Comparison of ENCODE assay signal across 1 cellular context in the genomic region with DNA sequence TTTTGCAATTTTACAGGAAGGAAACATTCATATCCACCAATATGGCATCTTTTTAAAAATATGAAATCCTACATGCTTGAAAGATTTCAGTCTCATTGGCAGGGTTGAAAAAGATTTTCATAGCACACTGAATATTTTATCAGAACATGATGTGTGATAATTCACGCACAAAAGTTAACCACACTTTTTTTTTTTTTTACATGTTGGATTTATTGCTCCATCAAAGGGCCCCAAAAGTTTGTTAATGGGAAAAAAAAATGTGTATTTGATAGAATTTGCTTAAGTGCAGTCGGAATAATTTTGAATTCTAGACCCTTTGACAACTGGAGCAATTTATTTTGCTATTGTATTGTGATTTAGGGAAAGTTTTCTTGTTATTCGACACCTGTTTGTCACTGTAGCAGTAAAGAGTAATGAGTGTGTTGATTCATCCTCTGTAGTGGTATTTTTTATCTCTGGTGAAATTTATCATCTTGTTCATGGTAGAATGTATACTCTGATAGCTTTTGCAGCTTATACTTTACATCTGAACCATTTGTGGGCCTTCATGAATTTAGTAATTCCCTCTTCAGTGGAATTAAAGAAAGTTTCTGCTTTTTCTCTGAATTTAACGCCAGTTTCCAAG.
TF ChIP-seq lines count a peak whose summit lies in the region.

No MANE protein-coding gene starts in this region.

TF ChIP-seq in WTC11, 78 proteins besides CTCF, POLR2A, EP300 and RAD21 (continued from another document):
- TF ChIP-seq, protein P1, sequence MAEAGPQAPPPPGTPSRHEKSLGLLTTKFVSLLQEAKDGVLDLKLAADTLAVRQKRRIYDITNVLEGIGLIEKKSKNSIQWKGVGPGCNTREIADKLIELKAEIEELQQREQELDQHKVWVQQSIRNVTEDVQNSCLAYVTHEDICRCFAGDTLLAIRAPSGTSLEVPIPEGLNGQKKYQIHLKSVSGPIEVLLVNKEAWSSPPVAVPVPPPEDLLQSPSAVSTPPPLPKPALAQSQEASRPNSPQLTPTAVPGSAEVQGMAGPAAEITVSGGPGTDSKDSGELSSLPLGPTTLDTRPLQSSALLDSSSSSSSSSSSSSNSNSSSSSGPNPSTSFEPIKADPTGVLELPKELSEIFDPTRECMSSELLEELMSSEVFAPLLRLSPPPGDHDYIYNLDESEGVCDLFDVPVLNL (CRISPR knock-in tag; IDR thresholded peaks at IDR 0.05; ENCODE audit: borderline replicate concordance, low read depth): no peak
- TF ChIP-seq, protein P2, sequence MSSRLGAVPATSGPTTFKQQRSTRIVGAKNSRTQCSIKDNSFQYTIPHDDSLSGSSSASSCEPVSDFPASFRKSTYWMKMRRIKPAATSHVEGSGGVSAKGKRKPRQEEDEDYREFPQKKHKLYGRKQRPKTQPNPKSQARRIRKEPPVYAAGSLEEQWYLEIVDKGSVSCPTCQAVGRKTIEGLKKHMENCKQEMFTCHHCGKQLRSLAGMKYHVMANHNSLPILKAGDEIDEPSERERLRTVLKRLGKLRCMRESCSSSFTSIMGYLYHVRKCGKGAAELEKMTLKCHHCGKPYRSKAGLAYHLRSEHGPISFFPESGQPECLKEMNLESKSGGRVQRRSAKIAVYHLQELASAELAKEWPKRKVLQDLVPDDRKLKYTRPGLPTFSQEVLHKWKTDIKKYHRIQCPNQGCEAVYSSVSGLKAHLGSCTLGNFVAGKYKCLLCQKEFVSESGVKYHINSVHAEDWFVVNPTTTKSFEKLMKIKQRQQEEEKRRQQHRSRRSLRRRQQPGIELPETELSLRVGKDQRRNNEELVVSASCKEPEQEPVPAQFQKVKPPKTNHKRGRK (CRISPR knock-in tag; IDR thresholded peaks at IDR 0.05; ENCODE audit: borderline replicate concordance): no peak
- TF ChIP-seq TEAD4 (CRISPR knock-in tag; IDR thresholded peaks at IDR 0.05): no peak
- TF ChIP-seq JAZF1 (CRISPR knock-in tag; IDR thresholded peaks at IDR 0.05): no peak
- no peak for TF ChIP-seq TCF7 (CRISPR knock-in tag; IDR thresholded peaks at IDR 0.05; ENCODE audit: low read depth)
